Comparison of ENCODE assay signal across 9 cellular contexts in genomic region chr10:22554481-22555182, GRCh38.
DNase-seq lines count a peak whose midpoint lies in the region; ATAC-seq and TF ChIP-seq lines count a peak whose summit lies in the region.
"Had no signal": no experiment of that assay in that cellular context is flagged by ENCODE, and none has a peak within 500 bp of the region (broad histone marks: within the 10 kb centered on the region; RNA-seq: fewer than 3 reads in every experiment).

No MANE protein-coding gene starts in this region.

- POLR2A ChIA-PET in AG04450 (lab: Yijun Ruan, JAX) = no interaction called here

- CTCF ChIA-PET in AG04450 (lab: Charles Lee) = interaction anchor here (0.9 to 2.3 kb wide), 3 partner anchors 19 to 435 kb away, joined by 3 to 12 read pairs (median 4); no protein-coding TSS in a partner anchor

- H3K9me3 ChIP-seq in AG04450 (ENCODE audit: control insufficient read depth, insufficient read depth, low read length) = no peaks in the 10 kb centered on the region
- no peaks in the 10 kb centered on the region for H3K9me3 ChIP-seq in T-helper 17 cell (ENCODE audit: control insufficient read depth, low read length, poor library complexity, severe bottlenecking)
- no peaks in the 10 kb centered on the region for H3K9me3 ChIP-seq in HAP-1

- no peaks in the 10 kb centered on the region for H3K9me3 Mint-ChIP-seq in activated T-helper 2 cell treated with anti-CD3 and anti-CD28 coated beads, Interferon-gamma antibody, Interleukin-2, Interleukin-4, amounts not matched to agents 10 μg/mL and 5 μg/mL and 100 μg/mL, durations not matched to agents 14 hours and 24 hours and 36 hours

- no peak for ATAC-seq in T-helper 17 cell

- no peaks in the 10 kb centered on the region for H3K27me3 Mint-ChIP-seq in T-helper 17 cell
- H3K27me3 Mint-ChIP-seq in activated T-helper 2 cell treated with anti-CD3 and anti-CD28 coated beads, Interferon-gamma antibody, Interleukin-2, Interleukin-4, amounts not matched to agents 10 μg/mL and 5 μg/mL and 100 μg/mL, durations not matched to agents 14 hours and 24 hours and 36 hours (ENCODE audit: low read depth) = no peaks in the 10 kb centered on the region

- peak overlapping the region; percentile 36 for H3K4me3 ChIP-seq in AG04450 (ENCODE audit: low read depth, low read length)
- peak overlapping the region in 1 of 2 donors; percentile 23 for H3K4me3 ChIP-seq in foreskin fibroblast (ENCODE audit: low read depth in 1 of 2, low read length in 2 of 2)
- no peak overlapping the region for H3K4me3 ChIP-seq in HAP-1

- intact Hi-C loops in activated T-helper 2 cell treated with anti-CD3 and anti-CD28 coated beads, Interferon-gamma antibody, Interleukin-2, Interleukin-4, amounts not matched to agents 10 μg/mL and 5 μg/mL and 100 μg/mL, durations not matched to agents 14 hours and 24 hours and 36 hours (cut with micrococcal nuclease) = no loop called here

- peaks cover 13% of the 10 kb centered on the region for H3K4me1 Mint-ChIP-seq in T-helper 17 cell
- peaks cover 15% of the 10 kb centered on the region for H3K4me1 Mint-ChIP-seq in activated T-helper 2 cell treated with anti-CD3 and anti-CD28 coated beads, Interferon-gamma antibody, Interleukin-2, Interleukin-4, amounts not matched to agents 10 μg/mL and 5 μg/mL and 100 μg/mL, durations not matched to agents 14 hours and 24 hours and 36 hours (ENCODE audit: low read depth)

- TF ChIP-seq CTCF in AG04450 (IDR thresholded peaks at IDR 0.05; ENCODE audit: low read depth, low read length) = no peak
- TF ChIP-seq CTCF in foreskin fibroblast (IDR thresholded peaks at IDR 0.05; ENCODE audit: low read depth, low read length) = no peak

- no peaks in the 10 kb centered on the region for H3K36me3 Mint-ChIP-seq in T-helper 17 cell (ENCODE audit: low read depth)
- H3K36me3 Mint-ChIP-seq in activated T-helper 2 cell treated with anti-CD3 and anti-CD28 coated beads, Interferon-gamma antibody, Interleukin-2, Interleukin-4, amounts not matched to agents 10 μg/mL and 5 μg/mL and 100 μg/mL, durations not matched to agents 14 hours and 24 hours and 36 hours (ENCODE audit: low read depth) = peaks cover 32% of the 10 kb centered on the region

- no peak overlapping the region for H3K27ac Mint-ChIP-seq in T-helper 17 cell
- no peak overlapping the region for H3K27ac Mint-ChIP-seq in activated T-helper 2 cell treated with anti-CD3 and anti-CD28 coated beads, Interferon-gamma antibody, Interleukin-2, Interleukin-4, amounts not matched to agents 10 μg/mL and 5 μg/mL and 100 μg/mL, durations not matched to agents 14 hours and 24 hours and 36 hours

- in situ Hi-C loops in HAP-1 (cut with MboI; ENCODE audit: low sequenced_read_pairs) = no loop called here

- H3K36me3 ChIP-seq in HAP-1 (replicated peaks) = no peaks in the 10 kb centered on the region

- no peaks in the 10 kb centered on the region for H3K27me3 ChIP-seq in AG04450 (ENCODE audit: control insufficient read depth, insufficient read depth, low read length)
- no peaks in the 10 kb centered on the region for H3K27me3 ChIP-seq in HAP-1 (ENCODE audit: low read depth)

- DNase-seq in AG04450 (ENCODE audit: low read depth, low spot score) = peak; percentile 68
- DNase-seq in SHP77 (lab: John Stamatoyannopoulos, UW) = peak; percentile 84 to 88
- peak; percentile 70 to 87 for DNase-seq in foreskin fibroblast
- peak; percentile 43 for DNase-seq in occipital lobe (lab: John Stamatoyannopoulos, UW)
- no peak for DNase-seq in T-helper 17 cell
- no peak for DNase-seq in HAP-1 (ENCODE audit: low spot score in 2 of 2)
- DNase-seq in activated T-helper 2 cell treated with anti-CD3 and anti-CD28 coated beads, Interferon-gamma antibody, Interleukin-2, Interleukin-4, amounts not matched to agents 10 μg/mL and 5 μg/mL and 100 μg/mL, durations not matched to agents 14 hours and 24 hours and 36 hours (ENCODE audit: low spot score) = no peak
- DNase-seq in stimulated activated naive CD4-positive, alpha-beta T cell (lab: John Stamatoyannopoulos, UW) = no peak
- DNase-seq: activated CD4-positive, alpha-beta T cell treated with anti-CD3 and anti-CD28 coated beads, Interleukin-2, amount 50 U/mL, for 48 hours had no signal

- no peaks in the 10 kb centered on the region for H3K4me1 ChIP-seq in HAP-1

- H3K27ac ChIP-seq in AG04450 (ENCODE audit: low read depth, low read length) = peak overlapping the region; percentile 85

- H3K4me3 Mint-ChIP-seq in T-helper 17 cell = no peak overlapping the region
- H3K4me3 Mint-ChIP-seq in activated T-helper 2 cell treated with anti-CD3 and anti-CD28 coated beads, Interferon-gamma antibody, Interleukin-2, Interleukin-4, amounts not matched to agents 10 μg/mL and 5 μg/mL and 100 μg/mL, durations not matched to agents 14 hours and 24 hours and 36 hours (ENCODE audit: low read depth) = no peak overlapping the region

Comparison
In these comparisons a context has a peak if more than half of its experiments do, and no peak if none do; other contexts are left out.
1. DNase-seq: peak in AG04450 (single experiment), SHP77 (2 of 2), foreskin fibroblast (2 of 2) and occipital lobe (single experiment); none in T-helper 17 cell (0 of 3), HAP-1 (0 of 2), activated T-helper 2 cell treated with anti-CD3 and anti-CD28 coated beads, Interferon-gamma antibody, Interleukin-2, Interleukin-4, amounts not matched to agents 10 μg/mL and 5 μg/mL and 100 μg/mL, durations not matched to agents 14 hours and 24 hours and 36 hours (single experiment) and stimulated activated naive CD4-positive, alpha-beta T cell (0 of 6).